In the genomic region with DNA sequence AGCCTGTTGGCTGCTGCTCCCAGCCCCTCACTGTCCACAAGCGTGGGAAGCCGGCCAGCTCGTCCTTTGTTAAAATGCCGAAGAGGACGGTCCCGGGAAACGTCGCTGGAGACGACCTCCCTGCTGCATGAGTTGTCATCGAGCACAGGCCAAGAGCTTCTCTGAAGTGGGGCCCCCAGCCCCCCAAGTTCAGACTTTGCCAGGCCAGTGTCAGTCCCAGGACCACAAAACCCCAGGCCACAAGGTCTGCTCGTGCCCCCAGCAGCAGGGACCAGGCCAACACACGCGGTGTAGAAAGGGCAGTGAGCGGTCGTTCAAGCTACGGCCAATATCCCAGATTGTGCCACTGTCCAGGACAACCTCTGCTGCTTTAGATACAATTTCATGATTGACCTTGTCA, we compare ENCODE assay signal across 14 cellular contexts. TPM values are rescaled to one million over a fixed set of nuclear protein-coding genes. Genes with fewer than 3 reads are reported as not detected.
DNase-seq lines count a peak whose midpoint lies in the region; ATAC-seq, FAIRE-seq and TF ChIP-seq lines count a peak whose summit lies in the region.
"Not testable (repeated sequence)": the region's sequence is repeated elsewhere in the genome, so short reads cannot be mapped to it uniquely, and the experiment has no call there.
"Had no signal": no experiment of that assay in that cellular context is flagged by ENCODE, and none has a peak within 500 bp of the region (broad histone marks: within the 10 kb centered on the region; RNA-seq: fewer than 3 reads in every experiment).

No MANE protein-coding gene starts in this region.

- not testable (repeated sequence) for H3K27me3 ChIP-seq in bronchial epithelial cell (ENCODE audit: control insufficient read depth, insufficient read depth, low read length)
- peaks cover 0 to 10% (median 0%) of the 10 kb centered on the region in 3 donors for H3K27me3 ChIP-seq in stomach

- CTCF ChIA-PET in activated CD8-positive, alpha-beta T cell treated with anti-CD3 and anti-CD28 coated beads, Interleukin-2, amount 10 ng/mL, durations not matched to agents 7 days and 5 days (lab: Charles Lee), result not testable (repeated sequence)

- H3K4me1 Mint-ChIP-seq in activated CD8-positive, alpha-beta T cell treated with anti-CD3 and anti-CD28 coated beads, Interleukin-2, amount 10 ng/mL, durations not matched to agents 7 days and 5 days (ENCODE audit: low read depth); osteocyte (ENCODE audit: unreplicated experiment): not testable (repeated sequence)

- H3K27me3 Mint-ChIP-seq in activated CD8-positive, alpha-beta T cell treated with anti-CD3 and anti-CD28 coated beads, Interleukin-2, amount 10 ng/mL, durations not matched to agents 7 days and 5 days (ENCODE audit: low read depth); osteocyte (ENCODE audit: unreplicated experiment): not testable (repeated sequence)

- WGBS in stomach, 5 donors, result 65 to 92% (median 87%) methylated on average over 5 to 16 of the region's 16 CpGs

- H3K9me3 Mint-ChIP-seq in activated CD8-positive, alpha-beta T cell treated with anti-CD3 and anti-CD28 coated beads, Interleukin-2, amount 10 ng/mL, durations not matched to agents 7 days and 5 days (ENCODE audit: insufficient read depth), result not testable (repeated sequence)
- H3K9me3 Mint-ChIP-seq in osteocyte (ENCODE audit: unreplicated experiment), result peaks cover 19% of the 10 kb centered on the region

- H3K4me3 Mint-ChIP-seq in activated CD8-positive, alpha-beta T cell treated with anti-CD3 and anti-CD28 coated beads, Interleukin-2, amount 10 ng/mL, durations not matched to agents 7 days and 5 days; osteocyte (ENCODE audit: unreplicated experiment): not testable (repeated sequence)

- H3K27ac Mint-ChIP-seq in activated CD8-positive, alpha-beta T cell treated with anti-CD3 and anti-CD28 coated beads, Interleukin-2, amount 10 ng/mL, durations not matched to agents 7 days and 5 days; osteocyte (ENCODE audit: unreplicated experiment): not testable (repeated sequence)

- not testable (repeated sequence) for TF ChIP-seq CTCF in bronchial epithelial cell (IDR thresholded peaks at IDR 0.05; ENCODE audit: insufficient read depth, low read length, severe bottlenecking); osteocyte (IDR thresholded peaks at IDR 0.05); stomach (IDR thresholded peaks at IDR 0.05)

- not testable (repeated sequence) for H3K4me3 ChIP-seq in bronchial epithelial cell (ENCODE audit: low read depth, low read length); stomach

- TF ChIP-seq EP300 in stomach (IDR thresholded peaks at IDR 0.05), result not testable (repeated sequence)

- intact Hi-C loops in stomach (cut with DNase I; ENCODE audit: low total_unique reads), result not testable (repeated sequence)

- H3K4me1 ChIP-seq in stomach, result not testable (repeated sequence)

- H3K36me3 ChIP-seq in bronchial epithelial cell (ENCODE audit: control insufficient read depth, insufficient read depth, low read length); stomach: not testable (repeated sequence)

- FAIRE-seq in bronchial epithelial cell (lab: Jason Lieb, UNC), result peak; percentile 47

- ATAC-seq in activated CD8-positive, alpha-beta T cell treated with anti-CD3 and anti-CD28 coated beads, Interleukin-2, amount 10 ng/mL, durations not matched to agents 7 days and 5 days, result not testable (repeated sequence)

- not testable (repeated sequence) for H3K27ac ChIP-seq in stomach

- peaks cover 0 to 28% (median 19%) of the 10 kb centered on the region in 4 donors for H3K9me3 ChIP-seq in stomach

- not testable (repeated sequence) for TF ChIP-seq POLR2A in stomach (IDR thresholded peaks at IDR 0.05)

- not testable (repeated sequence) for H3K36me3 Mint-ChIP-seq in activated CD8-positive, alpha-beta T cell treated with anti-CD3 and anti-CD28 coated beads, Interleukin-2, amount 10 ng/mL, durations not matched to agents 7 days and 5 days (ENCODE audit: low read depth); osteocyte (ENCODE audit: unreplicated experiment)

- POLR2A ChIA-PET in activated CD8-positive, alpha-beta T cell treated with anti-CD3 and anti-CD28 coated beads, Interleukin-2, amount 10 ng/mL, durations not matched to agents 7 days and 5 days (lab: Charles Lee), result not testable (repeated sequence)

- DNase-seq in activated CD8-positive, alpha-beta T cell treated with anti-CD3 and anti-CD28 coated beads, Interleukin-2, amount 10 ng/mL, durations not matched to agents 7 days and 5 days, result peak; percentile 7
- not testable (repeated sequence) for DNase-seq in bronchial epithelial cell (ENCODE audit: low read depth)
- DNase-seq in islet precursor cell (peak; percentile 32), osteocyte (ENCODE audit: extremely low spot score, unreplicated experiment) (peak; percentile 76), stomach (peak; percentile 23)

RNA-seq across cellular contexts. Expression of a gene that starts 57.4 kb away (rescaled TPM):
- total RNA-seq in activated CD8-positive, alpha-beta T cell treated with anti-CD3 and anti-CD28 coated beads, Interleukin-2, amount 10 ng/mL, durations not matched to agents 7 days and 5 days, result not detected
- total RNA-seq in bronchial epithelial cell (not detected in 2 replicates), osteocyte (not detected in 2 replicates), stomach (not detected)
- polyA plus RNA-seq in stomach, result not detected
- total RNA-seq: A172; A673; Calu3; CD4-positive, alpha-beta memory T cell; Daoy; G401; GM23338; H4 had no signal
- polyA plus RNA-seq: BJ; CD4-positive, alpha-beta memory T cell; GM23338 had no signal
